9 cellular contexts compared by ENCODE assay signal in the genomic region with DNA sequence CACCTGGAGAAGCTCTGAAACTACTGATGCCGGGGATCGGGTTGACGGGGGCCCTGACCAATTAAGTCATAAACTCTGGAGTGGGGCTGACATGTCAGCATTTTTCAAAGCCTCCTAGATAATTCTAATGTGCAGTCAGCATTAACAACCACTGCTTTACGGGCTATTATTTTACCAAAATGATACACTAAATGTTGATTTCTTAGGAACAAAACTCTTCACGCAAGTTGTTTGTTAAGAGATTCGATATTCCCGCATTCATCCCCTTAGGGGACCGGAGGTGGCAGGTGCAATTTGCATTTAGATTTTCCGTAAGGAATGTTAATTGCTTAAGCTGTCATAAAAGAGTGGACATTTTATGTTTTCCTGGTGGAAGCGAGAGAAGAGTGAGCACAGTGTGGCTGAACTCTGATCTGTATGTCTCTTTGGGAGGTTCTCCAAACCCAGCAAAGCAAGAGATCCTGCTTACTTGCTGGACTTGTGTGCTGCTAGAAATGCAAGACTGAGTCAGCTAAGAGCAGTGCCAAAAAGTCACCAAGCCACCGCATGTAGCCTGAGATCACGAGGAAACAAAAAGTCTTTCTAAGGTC.
DNase-seq lines count a peak whose midpoint lies in the region; ATAC-seq and TF ChIP-seq lines count a peak whose summit lies in the region.
"Had no signal": no experiment of that assay in that cellular context is flagged by ENCODE, and none has a peak within 500 bp of the region (broad histone marks: within the 10 kb centered on the region; RNA-seq: fewer than 3 reads in every experiment).

No MANE protein-coding gene starts in this region.

- H3K4me3 ChIP-seq in esophagus (ENCODE audit: low read depth in 1 of 2, low read length in 2 of 2) (no peak overlapping the region), psoas muscle (no peak overlapping the region)

- WGBS in esophagus, 2 donors, result 56 to 64% methylated on average over 12 of the region's 12 CpGs
- WGBS in psoas muscle, 3 donors, result 24 to 33% (median 24%) methylated on average over 12 of the region's 12 CpGs

- intact Hi-C loops in psoas muscle (cut with DNase I), result no loop called here

- no peaks in the 10 kb centered on the region for H3K9me3 ChIP-seq in esophagus (ENCODE audit: control insufficient read depth in 2 of 2, insufficient read depth in 1 of 2, low read depth in 1 of 2, low read length in 1 of 2)
- H3K9me3 ChIP-seq in psoas muscle, result no peaks in the 10 kb centered on the region

- H3K27me3 ChIP-seq in esophagus (ENCODE audit: control insufficient read depth in 1 of 2, insufficient read depth in 2 of 2, low read length in 2 of 2) (no peaks in the 10 kb centered on the region), psoas muscle (ENCODE audit: insufficient read depth in 3 of 3, low read length in 2 of 3) (no peaks in the 10 kb centered on the region)

- peak; percentile 66 for DNase-seq in GM04503 (ENCODE audit: low read depth)
- DNase-seq in NCI-H2196 treated with DMSO at 0.1 percent for 48 hours (lab: John Stamatoyannopoulos, UW; ENCODE audit: unreplicated experiment), result peak; percentile 47
- DNase-seq in psoas muscle, result no peak
- DNase-seq in AML-193 (lab: John Stamatoyannopoulos, UW), result no peak
- DNase-seq in NCI-H2227 (lab: John Stamatoyannopoulos, UW; ENCODE audit: unreplicated experiment), result no peak
- DNase-seq in stimulated activated CD4-positive, alpha-beta T cell treated with anti-CD3 and anti-CD28 coated beads, Interleukin-15, amount 100 ng/mL, for 24 hours, result no peak
- no peak for DNase-seq in stimulated activated naive CD4-positive, alpha-beta T cell (lab: John Stamatoyannopoulos, UW)
- DNase-seq: activated CD4-positive, CD25-positive, alpha-beta regulatory T cell treated with anti-CD3 and anti-CD28 coated beads, Interleukin-2, amount 50 U/mL, for 72 hours had no signal

- TF ChIP-seq CTCF in psoas muscle (IDR thresholded peaks at IDR 0.05), result no peak

- H3K27ac ChIP-seq in esophagus (ENCODE audit: low read depth in 2 of 2, low read length in 1 of 2), result peak overlapping the region; percentile 52 to 76
- no peak overlapping the region for H3K27ac ChIP-seq in psoas muscle

- peak in 3 of 4 donors; percentile 67 to 80 (median 70) for ATAC-seq in psoas muscle

- H3K4me1 ChIP-seq in esophagus (ENCODE audit: control insufficient read depth in 2 of 2, insufficient read depth in 2 of 2, low read length in 1 of 2) (peaks cover 0 to 3% of the 10 kb centered on the region in 2 donors), psoas muscle (peaks cover 6% of the 10 kb centered on the region)

- H3K36me3 ChIP-seq in esophagus (ENCODE audit: control insufficient read depth in 2 of 2, insufficient read depth in 2 of 2, low read length in 1 of 2) (no peaks in the 10 kb centered on the region), psoas muscle (ENCODE audit: insufficient read depth in 1 of 2, low read depth in 1 of 2) (no peaks in the 10 kb centered on the region)

Comparison
In these comparisons a context has a peak if more than half of its experiments do, and no peak if none do; other contexts are left out.
1. DNase-seq: peak in GM04503 (single experiment) and NCI-H2196 treated with DMSO at 0.1 percent for 48 hours (single experiment); none in psoas muscle (0 of 2), AML-193 (0 of 2), NCI-H2227 (single experiment), stimulated activated CD4-positive, alpha-beta T cell treated with anti-CD3 and anti-CD28 coated beads, Interleukin-15, amount 100 ng/mL, for 24 hours (single experiment) and stimulated activated naive CD4-positive, alpha-beta T cell (0 of 6).